In the genomic region with DNA sequence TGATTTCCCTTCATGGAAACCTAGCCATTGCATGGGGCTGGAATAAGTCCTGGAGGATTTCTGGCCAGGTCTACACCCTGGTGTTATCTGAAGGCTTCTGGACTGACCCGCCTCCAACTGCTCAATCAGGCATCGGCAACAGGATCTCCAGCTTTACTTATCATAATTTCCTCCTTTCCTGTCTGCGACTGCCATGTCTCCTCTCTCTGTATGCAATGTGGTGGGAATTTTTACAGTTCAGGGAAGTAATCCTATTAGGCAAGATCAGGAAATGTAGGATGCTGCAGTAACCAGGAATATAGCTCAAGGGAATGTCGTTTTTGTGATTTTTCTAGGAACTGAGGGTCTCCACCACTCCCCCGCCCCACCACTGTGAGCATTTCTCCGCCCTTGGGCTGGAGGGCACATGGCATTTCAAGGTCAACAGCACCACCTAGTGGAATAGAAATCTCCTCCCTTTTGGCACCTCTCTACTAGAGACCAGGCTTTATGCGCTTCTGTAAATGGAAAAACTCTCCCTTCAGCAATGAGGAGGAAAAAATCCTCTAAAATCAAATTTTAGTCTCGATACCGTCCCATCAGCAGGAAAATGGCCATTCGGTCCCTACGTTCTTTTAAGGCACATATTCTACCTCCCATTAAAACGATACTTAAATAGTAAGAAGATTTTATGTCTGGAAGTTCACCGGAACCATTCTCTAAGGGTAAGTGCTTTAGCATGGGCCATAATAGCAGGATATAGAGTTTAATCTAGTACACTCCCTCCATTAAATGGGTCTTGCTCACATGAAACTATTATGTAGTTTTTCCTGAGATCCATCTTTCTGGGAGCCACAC, we compare ENCODE assay signal across 8 cellular contexts.
A peak's percentile ranks its signal among the peaks of the same experiment; 100 is the strongest.
DNase-seq lines count a peak whose midpoint lies in the region; ATAC-seq and TF ChIP-seq lines count a peak whose summit lies in the region.

No MANE protein-coding gene starts in this region.

- no peaks in the 10 kb centered on the region for H3K79me2 ChIP-seq in OCI-LY3 (ENCODE audit: low read length)

- DNase-seq in EH (ENCODE audit: low read depth) (peak; percentile 67), HK-2 (ENCODE audit: unreplicated experiment) (peak; percentile 22), glomerular visceral epithelial cell (ENCODE audit: extremely low spot score) (peak; percentile 64), pons (ENCODE audit: low spot score) (peak; percentile 78), suprapubic skin (ENCODE audit: low spot score in 2 of 2) (no peak)
- DNase-seq in activated naive CD4-positive, alpha-beta T cell treated with Interleukin-2 at 50 U/mL for 16 hours, result peak; percentile 24

- H3K9ac ChIP-seq in OCI-LY3 (ENCODE audit: low read length), result no peak overlapping the region

- peak; percentile 90 for ATAC-seq in GM21360 (IDR thresholded peaks at IDR 0.05; ENCODE audit: unreplicated experiment)

- H3K4me3 ChIP-seq in OCI-LY3 (ENCODE audit: low read length), result peak overlapping the region; percentile 65
- H3K4me3 ChIP-seq in suprapubic skin, result no peak overlapping the region

- peak overlapping the region; percentile 67 for H2AFZ ChIP-seq in OCI-LY3 (ENCODE audit: low read depth, low read length)

- H3K27me3 ChIP-seq in OCI-LY3 (ENCODE audit: low read depth, low read length), result no peaks in the 10 kb centered on the region
- no peaks in the 10 kb centered on the region for H3K27me3 ChIP-seq in suprapubic skin

- no peaks in the 10 kb centered on the region for H3K4me1 ChIP-seq in OCI-LY3 (ENCODE audit: low read length)
- no peaks in the 10 kb centered on the region for H3K4me1 ChIP-seq in suprapubic skin

- no peak overlapping the region for H3K27ac ChIP-seq in OCI-LY3 (ENCODE audit: low read length)
- H3K27ac ChIP-seq in suprapubic skin, result no peak overlapping the region

- TF ChIP-seq EP300 in suprapubic skin (IDR thresholded peaks at IDR 0.05), result no peak

- H3K9me3 ChIP-seq in OCI-LY3 (ENCODE audit: insufficient read depth, low read length) (no peaks in the 10 kb centered on the region), suprapubic skin (no peaks in the 10 kb centered on the region)

- TF ChIP-seq CTCF in OCI-LY3 (IDR thresholded peaks at IDR 0.05; ENCODE audit: low read depth, low read length), result peak; percentile 69
- TF ChIP-seq CTCF in suprapubic skin (IDR thresholded peaks at IDR 0.05), result peak in 1 of 2 donors; percentile 60

- H3K36me3 ChIP-seq in OCI-LY3 (replicated peaks; ENCODE audit: low read depth, low read length) (no peaks in the 10 kb centered on the region), suprapubic skin (no peaks in the 10 kb centered on the region)

- H3K4me2 ChIP-seq in OCI-LY3 (ENCODE audit: low read length), result peak overlapping the region; percentile 53

- TF ChIP-seq POLR2A in suprapubic skin (IDR thresholded peaks at IDR 0.05), result no peak

- 40% methylated on average over 13 of the region's 13 CpGs for WGBS in suprapubic skin

- H4K20me1 ChIP-seq in OCI-LY3 (ENCODE audit: insufficient read depth, low read length), result no peaks in the 10 kb centered on the region

Comparison
In these comparisons a context has a peak if more than half of its experiments do, and no peak if none do; other contexts are left out.
1. DNase-seq: peak in EH (single experiment), HK-2 (single experiment), activated naive CD4-positive, alpha-beta T cell treated with Interleukin-2 at 50 U/mL for 16 hours (single experiment), glomerular visceral epithelial cell (single experiment) and pons (single experiment); none in suprapubic skin (0 of 2).